Comparison of ENCODE assay signal across 9 cellular contexts in genomic region chr17:37770631-37771518, GRCh38. TPM values are rescaled to one million over a fixed set of nuclear protein-coding genes. Genes with fewer than 3 reads are reported as not detected.
DNase-seq lines count a peak whose midpoint lies in the region; ATAC-seq and TF ChIP-seq lines count a peak whose summit lies in the region.
"Had no signal": no experiment of that assay in that cellular context is flagged by ENCODE, and none has a peak within 500 bp of the region (broad histone marks: within the 10 kb centered on the region; RNA-seq: fewer than 3 reads in every experiment).

No MANE protein-coding gene starts in this region.

- intact Hi-C loops in uterus (cut with DNase I; ENCODE audit: low total_unique reads): no loop called here

- no peaks in the 10 kb centered on the region for H3K36me3 Mint-ChIP-seq in mesothelial cell of epicardium

- ATAC-seq in SK-N-SH treated with all-trans-retinoic acid at 6 μM for 48 hours (peak; percentile 84), GM21528 (IDR thresholded peaks at IDR 0.05; ENCODE audit: low FRiP score, unreplicated experiment) (no peak)

- H3K36me3 ChIP-seq in MG63 (no peaks in the 10 kb centered on the region), uterus (no peaks in the 10 kb centered on the region)
- H3K36me3 ChIP-seq: ovary had no signal

- H3K4me1 ChIP-seq in uterus: no peaks in the 10 kb centered on the region

- no peaks in the 10 kb centered on the region for H3K9me3 ChIP-seq in MG63
- H3K9me3 ChIP-seq in uterus: no peaks in the 10 kb centered on the region
- H3K9me3 ChIP-seq: ovary had no signal

- TF ChIP-seq CTCF in mesothelial cell of epicardium (IDR thresholded peaks at IDR 0.05; ENCODE audit: unreplicated experiment) (peak; percentile 71), uterus (IDR thresholded peaks at IDR 0.05) (no peak)

- no peak overlapping the region for H3K4me3 Mint-ChIP-seq in mesothelial cell of epicardium

- H3K4me3 ChIP-seq in MG63 (no peak overlapping the region), uterus (no peak overlapping the region)
- H3K4me3 ChIP-seq: ovary had no signal

- H3K4me1 Mint-ChIP-seq in mesothelial cell of epicardium: no peaks in the 10 kb centered on the region

- TF ChIP-seq POLR2A in uterus (IDR thresholded peaks at IDR 0.05): no peak

- no peaks in the 10 kb centered on the region for H3K9me3 Mint-ChIP-seq in mesothelial cell of epicardium

- H3K27ac ChIP-seq in uterus: no peak overlapping the region
- H3K27ac ChIP-seq: ovary had no signal

- DNase-seq in GM03348 (ENCODE audit: low spot score) (peak; percentile 79), MG63 (peak; percentile 59), dermis microvascular lymphatic vessel endothelial cell (ENCODE audit: low read depth in 2 of 2) (peak; percentile 44 to 69), mesothelial cell of epicardium (ENCODE audit: low spot score in 2 of 2, unreplicated experiment in 2 of 2) (peak in 1 of 2 experiments; percentile 67), uterus (no peak), HK-2 (ENCODE audit: unreplicated experiment) (no peak)

- no peaks in the 10 kb centered on the region for H3K27me3 ChIP-seq in MG63
- no peaks in the 10 kb centered on the region for H3K27me3 ChIP-seq in uterus
- H3K27me3 ChIP-seq: ovary had no signal

- peaks cover 25% of the 10 kb centered on the region for H3K27me3 Mint-ChIP-seq in mesothelial cell of epicardium (ENCODE audit: low read depth)

- H3K27ac Mint-ChIP-seq in mesothelial cell of epicardium: no peak overlapping the region

TF ChIP-seq in SK-N-SH treated with all-trans-retinoic acid at 6 μM for 48 hours, 23 proteins besides CTCF, POLR2A, EP300 and RAD21:
- TF ChIP-seq PPARA (CRISPR knock-in tag; IDR thresholded peaks at IDR 0.05; ENCODE audit: borderline replicate concordance) (no peak), TCF4 (CRISPR knock-in tag; IDR thresholded peaks at IDR 0.05; ENCODE audit: borderline replicate concordance) (no peak), ZNF70 (CRISPR knock-in tag; IDR thresholded peaks at IDR 0.05) (no peak), SNAI2 (CRISPR knock-in tag; IDR thresholded peaks at IDR 0.05) (no peak), ZFP30 (CRISPR knock-in tag; IDR thresholded peaks at IDR 0.05) (no peak), TOX (CRISPR knock-in tag; IDR thresholded peaks at IDR 0.05; ENCODE audit: borderline replicate concordance) (no peak), CSDC2 (CRISPR knock-in tag; IDR thresholded peaks at IDR 0.05) (no peak), BACH2 (CRISPR knock-in tag; IDR thresholded peaks at IDR 0.05; ENCODE audit: borderline replicate concordance) (no peak), ISL1 (CRISPR knock-in tag; IDR thresholded peaks at IDR 0.05) (no peak), TSHZ2 (CRISPR knock-in tag; IDR thresholded peaks at IDR 0.05) (no peak), ESRRG (CRISPR knock-in tag; IDR thresholded peaks at IDR 0.05) (no peak), OSR1 (CRISPR knock-in tag; IDR thresholded peaks at IDR 0.05) (no peak)
- TF ChIP-seq, protein P1, sequence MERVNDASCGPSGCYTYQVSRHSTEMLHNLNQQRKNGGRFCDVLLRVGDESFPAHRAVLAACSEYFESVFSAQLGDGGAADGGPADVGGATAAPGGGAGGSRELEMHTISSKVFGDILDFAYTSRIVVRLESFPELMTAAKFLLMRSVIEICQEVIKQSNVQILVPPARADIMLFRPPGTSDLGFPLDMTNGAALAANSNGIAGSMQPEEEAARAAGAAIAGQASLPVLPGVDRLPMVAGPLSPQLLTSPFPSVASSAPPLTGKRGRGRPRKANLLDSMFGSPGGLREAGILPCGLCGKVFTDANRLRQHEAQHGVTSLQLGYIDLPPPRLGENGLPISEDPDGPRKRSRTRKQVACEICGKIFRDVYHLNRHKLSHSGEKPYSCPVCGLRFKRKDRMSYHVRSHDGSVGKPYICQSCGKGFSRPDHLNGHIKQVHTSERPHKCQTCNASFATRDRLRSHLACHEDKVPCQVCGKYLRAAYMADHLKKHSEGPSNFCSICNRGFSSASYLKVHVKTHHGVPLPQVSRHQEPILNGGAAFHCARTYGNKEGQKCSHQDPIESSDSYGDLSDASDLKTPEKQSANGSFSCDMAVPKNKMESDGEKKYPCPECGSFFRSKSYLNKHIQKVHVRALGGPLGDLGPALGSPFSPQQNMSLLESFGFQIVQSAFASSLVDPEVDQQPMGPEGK (CRISPR knock-in tag; IDR thresholded peaks at IDR 0.05; ENCODE audit: borderline replicate concordance): no peak
- TF ChIP-seq, protein P2, sequence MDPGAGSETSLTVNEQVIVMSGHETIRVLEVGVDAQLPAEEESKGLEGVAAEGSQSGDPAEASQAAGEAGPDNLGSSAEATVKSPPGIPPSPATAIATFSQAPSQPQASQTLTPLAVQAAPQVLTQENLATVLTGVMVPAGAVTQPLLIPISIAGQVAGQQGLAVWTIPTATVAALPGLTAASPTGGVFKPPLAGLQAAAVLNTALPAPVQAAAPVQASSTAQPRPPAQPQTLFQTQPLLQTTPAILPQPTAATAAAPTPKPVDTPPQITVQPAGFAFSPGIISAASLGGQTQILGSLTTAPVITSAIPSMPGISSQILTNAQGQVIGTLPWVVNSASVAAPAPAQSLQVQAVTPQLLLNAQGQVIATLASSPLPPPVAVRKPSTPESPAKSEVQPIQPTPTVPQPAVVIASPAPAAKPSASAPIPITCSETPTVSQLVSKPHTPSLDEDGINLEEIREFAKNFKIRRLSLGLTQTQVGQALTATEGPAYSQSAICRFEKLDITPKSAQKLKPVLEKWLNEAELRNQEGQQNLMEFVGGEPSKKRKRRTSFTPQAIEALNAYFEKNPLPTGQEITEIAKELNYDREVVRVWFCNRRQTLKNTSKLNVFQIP (CRISPR knock-in tag; IDR thresholded peaks at IDR 0.05; ENCODE audit: borderline replicate concordance, low read depth): no peak

RNA-seq across cellular contexts. Expression of gene HNF1B, which starts 26.0 kb away (rescaled TPM):
- not detected in 2 replicates for total RNA-seq in MG63 (2014; rRNA removed; shearing (Covaris generic); ENCODE audit: low replicate concordance)
- total RNA-seq in dermis microvascular lymphatic vessel endothelial cell (not detected in 2 replicates), mesothelial cell of epicardium (0.14 to 0.31 TPM (median 0.29 TPM) in 3 replicates), uterus (1 to 10 TPM in 1 of 4 donors, under 1 TPM in 1, not detected in 2; 0.29 to 1.5 TPM)

Comparison
In these comparisons a context has a peak if more than half of its experiments do, and no peak if none do; other contexts are left out.
1. DNase-seq: peak in GM03348 (single experiment), MG63 (single experiment) and dermis microvascular lymphatic vessel endothelial cell (2 of 2); none in uterus (0 of 2) and HK-2 (single experiment).